8 cellular contexts compared by ENCODE assay signal in genomic region chr13:114129649-114130062, GRCh38. TPM values are rescaled to one million over a fixed set of nuclear protein-coding genes. Genes with fewer than 3 reads are reported as not detected.
DNase-seq lines count a peak whose midpoint lies in the region; ATAC-seq and TF ChIP-seq lines count a peak whose summit lies in the region.

No MANE protein-coding gene starts in this region.

- WGBS in adrenal gland, 4 donors = 55 to 63% (median 59%) methylated on average over 4 to 9 of the region's 9 CpGs

- H3K4me3 ChIP-seq in AG10803 (ENCODE audit: low read length) (peak overlapping the region; percentile 91), MM.1S (ENCODE audit: low read length) (no peak overlapping the region), adrenal gland (no peak overlapping the region)

- H3K9me3 Mint-ChIP-seq in naive B cell = no peaks in the 10 kb centered on the region

- H3K36me3 Mint-ChIP-seq in naive B cell = peaks cover 5 to 8% of the 10 kb centered on the region in 2 donors

- H3K36me3 ChIP-seq in MM.1S (replicated peaks; ENCODE audit: insufficient read depth, low read length) (no peaks in the 10 kb centered on the region), adrenal gland (replicated peaks in 1 of 2) (no peaks in the 10 kb centered on the region)

- H3K4me1 ChIP-seq in MM.1S (ENCODE audit: low read length) (peaks cover 15% of the 10 kb centered on the region; the same call in 1 of the 2 replicates), adrenal gland (replicated peaks in 1 of 2) (peaks cover 15 to 31% of the 10 kb centered on the region in 2 donors)

- H3K27ac ChIP-seq in MM.1S (ENCODE audit: low read length) (no peak overlapping the region), adrenal gland (peak overlapping the region in 4 of 5 donors; percentile 32 to 91 (median 62))

- H3K27me3 ChIP-seq in MM.1S (replicated peaks; ENCODE audit: insufficient read depth, low read length) = no peaks in the 10 kb centered on the region
- H3K27me3 ChIP-seq in adrenal gland = peaks cover 6% of the 10 kb centered on the region

- DNase-seq in AG10803 (ENCODE audit: low read depth) (no peak), MM.1S (no peak), adrenal gland (no peak), naive B cell (no peak), NCI-H1930 (lab: John Stamatoyannopoulos, UW) (no peak), ureter (ENCODE audit: low spot score) (no peak), DMS 273 (lab: John Stamatoyannopoulos, UW; ENCODE audit: unreplicated experiment) (no peak)

- no peak for TF ChIP-seq POLR2A in adrenal gland (IDR thresholded peaks at IDR 0.05)

- H3K79me2 ChIP-seq in MM.1S (ENCODE audit: low read length) = peaks cover 75% of the 10 kb centered on the region

- peak overlapping the region; percentile 96 to 100 (median 98) for H3K4me3 Mint-ChIP-seq in naive B cell

- no peaks in the 10 kb centered on the region for H3K27me3 Mint-ChIP-seq in naive B cell

- H3K9ac ChIP-seq in MM.1S (ENCODE audit: low read length) = no peak overlapping the region

- peaks cover 72 to 79% (median 79%) of the 10 kb centered on the region in 3 donors for H3K4me1 Mint-ChIP-seq in naive B cell

- no peak overlapping the region for H2AFZ ChIP-seq in MM.1S (ENCODE audit: low read length)

- H3K27ac Mint-ChIP-seq in naive B cell = peak overlapping the region; percentile 44 to 98 (median 94)

- H3K4me2 ChIP-seq in MM.1S (ENCODE audit: low read depth, low read length) = 0 out of 2 replicates have a peak overlapping the region, but pooled peaks have one; percentile 91

- H3K9me3 ChIP-seq in MM.1S (replicated peaks; ENCODE audit: insufficient read depth, low read length) = no peaks in the 10 kb centered on the region
- H3K9me3 ChIP-seq in adrenal gland (replicated peaks in 1 of 3) = no peaks in the 10 kb centered on the region

- TF ChIP-seq CTCF in AG10803 (conservative IDR thresholded peaks at IDR 0.05; ENCODE audit: low read length) (no peak), MM.1S (IDR thresholded peaks at IDR 0.05; ENCODE audit: low read length) (no peak), adrenal gland (IDR thresholded peaks at IDR 0.05) (no peak)

- peaks cover 7% of the 10 kb centered on the region; the same call in 1 of the 2 replicates for H4K20me1 ChIP-seq in MM.1S (ENCODE audit: insufficient read depth, low read length)

- H3K9me2 ChIP-seq in MM.1S (replicated peaks; ENCODE audit: insufficient read depth, low read length) = no peaks in the 10 kb centered on the region

- ATAC-seq in naive B cell (ENCODE audit: low read depth in 2 of 2) = no peak
- ATAC-seq in GM18498 (IDR thresholded peaks at IDR 0.05; ENCODE audit: unreplicated experiment) = no peak

- intact Hi-C loops in adrenal gland (cut with DNase I) = no loop called here

- H3F3A ChIP-seq in MM.1S (ENCODE audit: insufficient read depth, low read length) = peaks cover 10% of the 10 kb centered on the region; the same call in 1 of the 2 replicates

RNA-seq across cellular contexts. Expression of gene RASA3, which starts 2.8 kb away (rescaled TPM):
- 10 to 100 TPM in 2 of 8 donors, 1 to 10 TPM in 6; 5.0 to 11.7 (median 8.0) TPM for total RNA-seq in adrenal gland
- polyA plus RNA-seq in adrenal gland = 1 to 10 TPM; 2.9 to 8.2 (median 5.4) TPM
- polyA plus RNA-seq in naive B cell (ENCODE audit: low read depth in 6 of 6) = 10 to 100 TPM; 17.1 to 41.9 (median 28.8) TPM
- total RNA-seq in ureter = 22.4 TPM

RNA-seq across cellular contexts. Expression of gene CFAP97D2, which starts 49.4 kb away (rescaled TPM):
- total RNA-seq in adrenal gland (not detected), ureter (not detected)
- polyA plus RNA-seq in adrenal gland (not detected), naive B cell (ENCODE audit: low read depth in 6 of 6) (not detected)
